ENCODE assay signal across 1 cellular context in the genomic region with DNA sequence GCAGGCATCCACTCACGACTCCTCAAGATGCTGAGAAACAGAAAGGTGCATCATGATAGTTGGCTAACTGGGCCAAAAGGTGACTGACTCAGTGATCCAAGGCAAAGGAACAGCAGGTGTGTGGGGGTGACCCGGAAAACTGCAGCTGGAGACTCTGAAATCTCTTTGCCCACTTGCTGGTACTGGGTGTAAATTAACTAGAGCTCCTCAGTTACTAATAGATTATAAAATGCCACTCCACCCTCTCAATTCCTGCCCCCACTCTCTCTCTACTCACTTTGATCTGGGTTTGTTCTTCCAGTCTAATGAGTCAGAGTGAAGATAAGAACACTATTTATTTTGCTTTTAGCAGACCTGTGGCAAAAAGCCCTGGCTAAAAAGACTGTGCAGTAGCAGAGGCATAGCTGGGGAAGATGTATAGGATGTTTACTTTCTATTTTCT.
A peak's percentile ranks its signal among the peaks of the same experiment; 100 is the strongest.
TF ChIP-seq lines count a peak whose summit lies in the region.

No MANE protein-coding gene starts in this region.

TF ChIP-seq in HepG2, 621 proteins besides CTCF, POLR2A, EP300 and RAD21 (continued from another document and continues in another):
- TF ChIP-seq KLF13 (CRISPR knock-in tag; IDR thresholded peaks at IDR 0.05) (no peak), ZNF761 (CRISPR knock-in tag; conservative IDR thresholded peaks at IDR 0.05) (no peak), XRCC5 (optimal IDR thresholded peaks at IDR 0.05; ENCODE audit: low read length) (no peak), SIX1 (CRISPR knock-in tag; IDR thresholded peaks at IDR 0.05; ENCODE audit: borderline replicate concordance) (peak; percentile 50; the same call in 1 of the 2 replicates), ZNF790 (CRISPR knock-in tag; IDR thresholded peaks at IDR 0.05; ENCODE audit: borderline replicate concordance) (no peak), ZNF34 (CRISPR knock-in tag; IDR thresholded peaks at IDR 0.05; ENCODE audit: borderline replicate concordance) (no peak), FLYWCH1 (CRISPR knock-in tag; IDR thresholded peaks at IDR 0.05) (no peak), ZNF713 (CRISPR knock-in tag; IDR thresholded peaks at IDR 0.05) (no peak), HNRNPH1 (optimal IDR thresholded peaks at IDR 0.05; ENCODE audit: low read depth, low read length) (no peak), ZNF333 (CRISPR knock-in tag; IDR thresholded peaks at IDR 0.05; ENCODE audit: borderline replicate concordance) (no peak), SMC3 (IDR thresholded peaks at IDR 0.05; ENCODE audit: low read length) (no peak), ZNF577 (CRISPR knock-in tag; IDR thresholded peaks at IDR 0.05; ENCODE audit: borderline replicate concordance, low read depth) (no peak), ATF5 (CRISPR knock-in tag; IDR thresholded peaks at IDR 0.05; ENCODE audit: low read depth) (no peak), HMGA1 (CRISPR knock-in tag; conservative IDR thresholded peaks at IDR 0.05) (no peak), NKX3-1 (CRISPR knock-in tag; IDR thresholded peaks at IDR 0.05) (no peak), ZNF224 (CRISPR knock-in tag; IDR thresholded peaks at IDR 0.05) (no peak), ZNF205 (CRISPR knock-in tag; IDR thresholded peaks at IDR 0.05) (0 out of 2 replicates have a peak, but pooled peaks have one; percentile 2), ZNF703 (CRISPR knock-in tag; IDR thresholded peaks at IDR 0.05; ENCODE audit: borderline replicate concordance) (no peak), CAMTA2 (CRISPR knock-in tag; IDR thresholded peaks at IDR 0.05; ENCODE audit: borderline replicate concordance) (no peak), BCL6 (CRISPR knock-in tag; IDR thresholded peaks at IDR 0.05) (peak; percentile 52; the same call in 1 of the 2 replicates), ZNF747 (CRISPR knock-in tag; IDR thresholded peaks at IDR 0.05; ENCODE audit: borderline replicate concordance) (no peak), JUNB (CRISPR knock-in tag; IDR thresholded peaks at IDR 0.05; ENCODE audit: borderline replicate concordance) (peak; percentile 12; the same call in 1 of the 2 replicates), SSRP1 (CRISPR knock-in tag; IDR thresholded peaks at IDR 0.05) (no peak), HDAC2 (CRISPR knock-in tag; IDR thresholded peaks at IDR 0.05) (peak; percentile 11; the same call in 1 of the 2 replicates), SOX13 (IDR thresholded peaks at IDR 0.05) (no peak), SOX13 (CRISPR knock-in tag; conservative IDR thresholded peaks at IDR 0.05 in 1 of 2, IDR thresholded peaks at IDR 0.05 in 1 of 2) (peak in 1 of 2 experiments; percentile 65; a peak in 1 of 4 replicates), LCORL (IDR thresholded peaks at IDR 0.05) (no peak), LCORL (CRISPR knock-in tag; IDR thresholded peaks at IDR 0.05) (0 out of 2 replicates have a peak, but pooled peaks have one; percentile 1), ZMYM2 (CRISPR knock-in tag; IDR thresholded peaks at IDR 0.05) (no peak), SYNCRIP (IDR thresholded peaks at IDR 0.05; ENCODE audit: insufficient read depth, low read depth, low read length) (no peak), TCF7L2 (IDR thresholded peaks at IDR 0.05; ENCODE audit: low read depth, low read length) (peak; percentile 64), PHB2 (IDR thresholded peaks at IDR 0.05; ENCODE audit: partially characterized antibody) (no peak), PHF20 (CRISPR knock-in tag; IDR thresholded peaks at IDR 0.05) (no peak), ZNF138 (CRISPR knock-in tag; IDR thresholded peaks at IDR 0.05; ENCODE audit: low read depth) (no peak), TARDBP (CRISPR knock-in tag; IDR thresholded peaks at IDR 0.05) (no peak), ZBTB34 (CRISPR knock-in tag; IDR thresholded peaks at IDR 0.05) (no peak), ZIK1 (CRISPR knock-in tag; IDR thresholded peaks at IDR 0.05; ENCODE audit: borderline replicate concordance, low read depth) (no peak), ZNF652 (CRISPR knock-in tag; IDR thresholded peaks at IDR 0.05; ENCODE audit: borderline replicate concordance, low read depth) (no peak), MED1 (CRISPR knock-in tag; IDR thresholded peaks at IDR 0.05) (no peak), TFDP1 (CRISPR knock-in tag; IDR thresholded peaks at IDR 0.05; ENCODE audit: borderline replicate concordance) (no peak), CHD4 (IDR thresholded peaks at IDR 0.05; ENCODE audit: borderline replicate concordance, low read length) (no peak), NR1H2 (CRISPR knock-in tag; IDR thresholded peaks at IDR 0.05; ENCODE audit: borderline replicate concordance, low read depth) (no peak), IRX3 (CRISPR knock-in tag; IDR thresholded peaks at IDR 0.05; ENCODE audit: borderline replicate concordance, low read depth) (no peak)
- TF ChIP-seq, protein P1, sequence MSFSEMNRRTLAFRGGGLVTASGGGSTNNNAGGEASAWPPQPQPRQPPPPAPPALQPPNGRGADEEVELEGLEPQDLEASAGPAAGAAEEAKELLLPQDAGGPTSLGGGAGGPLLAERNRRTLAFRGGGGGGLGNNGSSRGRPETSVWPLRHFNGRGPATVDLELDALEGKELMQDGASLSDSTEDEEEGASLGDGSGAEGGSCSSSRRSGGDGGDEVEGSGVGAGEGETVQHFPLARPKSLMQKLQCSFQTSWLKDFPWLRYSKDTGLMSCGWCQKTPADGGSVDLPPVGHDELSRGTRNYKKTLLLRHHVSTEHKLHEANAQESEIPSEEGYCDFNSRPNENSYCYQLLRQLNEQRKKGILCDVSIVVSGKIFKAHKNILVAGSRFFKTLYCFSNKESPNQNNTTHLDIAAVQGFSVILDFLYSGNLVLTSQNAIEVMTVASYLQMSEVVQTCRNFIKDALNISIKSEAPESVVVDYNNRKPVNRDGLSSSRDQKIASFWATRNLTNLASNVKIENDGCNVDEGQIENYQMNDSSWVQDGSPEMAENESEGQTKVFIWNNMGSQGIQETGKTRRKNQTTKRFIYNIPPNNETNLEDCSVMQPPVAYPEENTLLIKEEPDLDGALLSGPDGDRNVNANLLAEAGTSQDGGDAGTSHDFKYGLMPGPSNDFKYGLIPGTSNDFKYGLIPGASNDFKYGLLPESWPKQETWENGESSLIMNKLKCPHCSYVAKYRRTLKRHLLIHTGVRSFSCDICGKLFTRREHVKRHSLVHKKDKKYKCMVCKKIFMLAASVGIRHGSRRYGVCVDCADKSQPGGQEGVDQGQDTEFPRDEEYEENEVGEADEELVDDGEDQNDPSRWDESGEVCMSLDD (CRISPR knock-in tag; IDR thresholded peaks at IDR 0.05; ENCODE audit: borderline replicate concordance) = no peak
- TF ChIP-seq, protein P2, sequence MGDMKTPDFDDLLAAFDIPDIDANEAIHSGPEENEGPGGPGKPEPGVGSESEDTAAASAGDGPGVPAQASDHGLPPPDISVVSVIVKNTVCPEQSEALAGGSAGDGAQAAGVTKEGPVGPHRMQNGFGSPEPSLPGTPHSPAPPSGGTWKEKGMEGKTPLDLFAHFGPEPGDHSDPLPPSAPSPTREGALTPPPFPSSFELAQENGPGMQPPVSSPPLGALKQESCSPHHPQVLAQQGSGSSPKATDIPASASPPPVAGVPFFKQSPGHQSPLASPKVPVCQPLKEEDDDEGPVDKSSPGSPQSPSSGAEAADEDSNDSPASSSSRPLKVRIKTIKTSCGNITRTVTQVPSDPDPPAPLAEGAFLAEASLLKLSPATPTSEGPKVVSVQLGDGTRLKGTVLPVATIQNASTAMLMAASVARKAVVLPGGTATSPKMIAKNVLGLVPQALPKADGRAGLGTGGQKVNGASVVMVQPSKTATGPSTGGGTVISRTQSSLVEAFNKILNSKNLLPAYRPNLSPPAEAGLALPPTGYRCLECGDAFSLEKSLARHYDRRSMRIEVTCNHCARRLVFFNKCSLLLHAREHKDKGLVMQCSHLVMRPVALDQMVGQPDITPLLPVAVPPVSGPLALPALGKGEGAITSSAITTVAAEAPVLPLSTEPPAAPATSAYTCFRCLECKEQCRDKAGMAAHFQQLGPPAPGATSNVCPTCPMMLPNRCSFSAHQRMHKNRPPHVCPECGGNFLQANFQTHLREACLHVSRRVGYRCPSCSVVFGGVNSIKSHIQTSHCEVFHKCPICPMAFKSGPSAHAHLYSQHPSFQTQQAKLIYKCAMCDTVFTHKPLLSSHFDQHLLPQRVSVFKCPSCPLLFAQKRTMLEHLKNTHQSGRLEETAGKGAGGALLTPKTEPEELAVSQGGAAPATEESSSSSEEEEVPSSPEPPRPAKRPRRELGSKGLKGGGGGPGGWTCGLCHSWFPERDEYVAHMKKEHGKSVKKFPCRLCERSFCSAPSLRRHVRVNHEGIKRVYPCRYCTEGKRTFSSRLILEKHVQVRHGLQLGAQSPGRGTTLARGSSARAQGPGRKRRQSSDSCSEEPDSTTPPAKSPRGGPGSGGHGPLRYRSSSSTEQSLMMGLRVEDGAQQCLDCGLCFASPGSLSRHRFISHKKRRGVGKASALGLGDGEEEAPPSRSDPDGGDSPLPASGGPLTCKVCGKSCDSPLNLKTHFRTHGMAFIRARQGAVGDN (CRISPR knock-in tag; IDR thresholded peaks at IDR 0.05) = no peak
- TF ChIP-seq, protein P3, sequence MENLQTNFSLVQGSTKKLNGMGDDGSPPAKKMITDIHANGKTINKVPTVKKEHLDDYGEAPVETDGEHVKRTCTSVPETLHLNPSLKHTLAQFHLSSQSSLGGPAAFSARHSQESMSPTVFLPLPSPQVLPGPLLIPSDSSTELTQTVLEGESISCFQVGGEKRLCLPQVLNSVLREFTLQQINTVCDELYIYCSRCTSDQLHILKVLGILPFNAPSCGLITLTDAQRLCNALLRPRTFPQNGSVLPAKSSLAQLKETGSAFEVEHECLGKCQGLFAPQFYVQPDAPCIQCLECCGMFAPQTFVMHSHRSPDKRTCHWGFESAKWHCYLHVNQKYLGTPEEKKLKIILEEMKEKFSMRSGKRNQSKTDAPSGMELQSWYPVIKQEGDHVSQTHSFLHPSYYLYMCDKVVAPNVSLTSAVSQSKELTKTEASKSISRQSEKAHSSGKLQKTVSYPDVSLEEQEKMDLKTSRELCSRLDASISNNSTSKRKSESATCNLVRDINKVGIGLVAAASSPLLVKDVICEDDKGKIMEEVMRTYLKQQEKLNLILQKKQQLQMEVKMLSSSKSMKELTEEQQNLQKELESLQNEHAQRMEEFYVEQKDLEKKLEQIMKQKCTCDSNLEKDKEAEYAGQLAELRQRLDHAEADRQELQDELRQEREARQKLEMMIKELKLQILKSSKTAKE (CRISPR knock-in tag; IDR thresholded peaks at IDR 0.05; ENCODE audit: borderline replicate concordance) = no peak
- TF ChIP-seq, protein P4, sequence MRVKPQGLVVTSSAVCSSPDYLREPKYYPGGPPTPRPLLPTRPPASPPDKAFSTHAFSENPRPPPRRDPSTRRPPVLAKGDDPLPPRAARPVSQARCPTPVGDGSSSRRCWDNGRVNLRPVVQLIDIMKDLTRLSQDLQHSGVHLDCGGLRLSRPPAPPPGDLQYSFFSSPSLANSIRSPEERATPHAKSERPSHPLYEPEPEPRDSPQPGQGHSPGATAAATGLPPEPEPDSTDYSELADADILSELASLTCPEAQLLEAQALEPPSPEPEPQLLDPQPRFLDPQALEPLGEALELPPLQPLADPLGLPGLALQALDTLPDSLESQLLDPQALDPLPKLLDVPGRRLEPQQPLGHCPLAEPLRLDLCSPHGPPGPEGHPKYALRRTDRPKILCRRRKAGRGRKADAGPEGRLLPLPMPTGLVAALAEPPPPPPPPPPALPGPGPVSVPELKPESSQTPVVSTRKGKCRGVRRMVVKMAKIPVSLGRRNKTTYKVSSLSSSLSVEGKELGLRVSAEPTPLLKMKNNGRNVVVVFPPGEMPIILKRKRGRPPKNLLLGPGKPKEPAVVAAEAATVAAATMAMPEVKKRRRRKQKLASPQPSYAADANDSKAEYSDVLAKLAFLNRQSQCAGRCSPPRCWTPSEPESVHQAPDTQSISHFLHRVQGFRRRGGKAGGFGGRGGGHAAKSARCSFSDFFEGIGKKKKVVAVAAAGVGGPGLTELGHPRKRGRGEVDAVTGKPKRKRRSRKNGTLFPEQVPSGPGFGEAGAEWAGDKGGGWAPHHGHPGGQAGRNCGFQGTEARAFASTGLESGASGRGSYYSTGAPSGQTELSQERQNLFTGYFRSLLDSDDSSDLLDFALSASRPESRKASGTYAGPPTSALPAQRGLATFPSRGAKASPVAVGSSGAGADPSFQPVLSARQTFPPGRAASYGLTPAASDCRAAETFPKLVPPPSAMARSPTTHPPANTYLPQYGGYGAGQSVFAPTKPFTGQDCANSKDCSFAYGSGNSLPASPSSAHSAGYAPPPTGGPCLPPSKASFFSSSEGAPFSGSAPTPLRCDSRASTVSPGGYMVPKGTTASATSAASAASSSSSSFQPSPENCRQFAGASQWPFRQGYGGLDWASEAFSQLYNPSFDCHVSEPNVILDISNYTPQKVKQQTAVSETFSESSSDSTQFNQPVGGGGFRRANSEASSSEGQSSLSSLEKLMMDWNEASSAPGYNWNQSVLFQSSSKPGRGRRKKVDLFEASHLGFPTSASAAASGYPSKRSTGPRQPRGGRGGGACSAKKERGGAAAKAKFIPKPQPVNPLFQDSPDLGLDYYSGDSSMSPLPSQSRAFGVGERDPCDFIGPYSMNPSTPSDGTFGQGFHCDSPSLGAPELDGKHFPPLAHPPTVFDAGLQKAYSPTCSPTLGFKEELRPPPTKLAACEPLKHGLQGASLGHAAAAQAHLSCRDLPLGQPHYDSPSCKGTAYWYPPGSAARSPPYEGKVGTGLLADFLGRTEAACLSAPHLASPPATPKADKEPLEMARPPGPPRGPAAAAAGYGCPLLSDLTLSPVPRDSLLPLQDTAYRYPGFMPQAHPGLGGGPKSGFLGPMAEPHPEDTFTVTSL (CRISPR knock-in tag; IDR thresholded peaks at IDR 0.05; ENCODE audit: borderline replicate concordance) = peak; percentile 80; the same call in 1 of the 2 replicates
